In the genomic region with DNA sequence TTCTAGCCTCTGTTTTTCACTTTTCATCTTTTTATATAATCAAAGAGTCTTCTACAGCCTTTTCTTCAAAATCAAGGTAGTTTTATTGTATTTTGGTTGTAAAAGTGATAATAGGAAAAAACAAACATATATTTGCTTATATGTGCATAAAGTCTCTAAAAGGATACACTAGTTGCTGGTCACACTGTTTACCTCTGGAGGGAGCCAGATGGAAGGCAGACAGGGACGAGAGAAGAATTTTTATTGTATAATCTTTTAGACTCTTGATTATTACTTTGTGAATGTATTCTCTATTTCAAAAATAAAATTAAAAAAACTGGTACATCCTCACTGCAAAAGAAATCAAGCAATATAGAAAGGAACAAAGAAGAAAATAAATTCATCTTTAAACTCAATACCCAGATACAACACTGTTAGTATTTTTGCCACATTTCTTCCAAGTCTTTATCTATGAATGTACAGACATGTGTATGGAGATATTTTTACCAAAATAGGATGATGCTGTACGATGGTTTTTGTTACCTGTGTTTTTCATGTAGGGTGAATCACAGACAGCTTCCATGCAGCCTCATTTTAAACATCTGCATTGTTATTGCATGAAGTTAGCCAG, we compare ENCODE assay signal across 9 cellular contexts. TPM values are rescaled to one million over a fixed set of nuclear protein-coding genes. Genes with fewer than 3 reads are reported as not detected.
DNase-seq lines count a peak whose midpoint lies in the region; ATAC-seq, FAIRE-seq and TF ChIP-seq lines count a peak whose summit lies in the region.
"Had no signal": no experiment of that assay in that cellular context is flagged by ENCODE, and none has a peak within 500 bp of the region (broad histone marks: within the 10 kb centered on the region; RNA-seq: fewer than 3 reads in every experiment).

No MANE protein-coding gene starts in this region.

- H3K36me3 ChIP-seq in right atrium auricular region = no peaks in the 10 kb centered on the region
- no peaks in the 10 kb centered on the region for H3K36me3 ChIP-seq in suprapubic skin

- H3K4me2 ChIP-seq in A549 = no peak overlapping the region

- FAIRE-seq in A549 (lab: Jason Lieb, UNC) = no peak

- H3K27me3 Mint-ChIP-seq in activated naive CD8-positive, alpha-beta T cell treated with anti-CD3 and anti-CD28 coated beads for 36 hours = no peaks in the 10 kb centered on the region

- POLR2A ChIA-PET in A549 (lab: Yijun Ruan, JAX) = interaction anchor here (0.6 kb wide), 1 partner anchor 137 kb away, joined by 3 read pairs; no protein-coding TSS in a partner anchor

- H3K27ac Mint-ChIP-seq in activated naive CD8-positive, alpha-beta T cell treated with anti-CD3 and anti-CD28 coated beads for 36 hours = no peak overlapping the region

- H3K9me3 Mint-ChIP-seq in activated naive CD8-positive, alpha-beta T cell treated with anti-CD3 and anti-CD28 coated beads for 36 hours = no peaks in the 10 kb centered on the region

- CTCF ChIA-PET in A549 (lab: Yijun Ruan, JAX) = interaction anchor here (0.6 to 6.7 kb wide), 24 partner anchors 9 to 349 kb away, joined by 3 to 52 read pairs (median 4); a partner anchor contains a TSS

- TF ChIP-seq POLR2A in A549 (IDR thresholded peaks at IDR 0.05; ENCODE audit: low read length) (no peak), suprapubic skin (IDR thresholded peaks at IDR 0.05) (no peak)

- H3K4me3 ChIP-seq in A549 (no peak overlapping the region), right atrium auricular region (no peak overlapping the region), suprapubic skin (no peak overlapping the region)

- H3K27me3 ChIP-seq in right atrium auricular region (no peaks in the 10 kb centered on the region), suprapubic skin (no peaks in the 10 kb centered on the region)

- peak; percentile 31 to 42 for DNase-seq in A549 (ENCODE audit: low read depth in 1 of 2, low spot score in 1 of 2)
- peak; percentile 61 for DNase-seq in EH (ENCODE audit: low read depth)
- DNase-seq in NCI-H1694 treated with DMSO at 0.1 percent for 48 hours (lab: John Stamatoyannopoulos, UW) = peak; percentile 53
- peak; percentile 11 for DNase-seq in activated naive CD8-positive, alpha-beta T cell treated with anti-CD3 and anti-CD28 coated beads for 36 hours
- no peak for DNase-seq in right atrium auricular region (ENCODE audit: low spot score)
- DNase-seq in suprapubic skin (ENCODE audit: low spot score in 2 of 2) = no peak
- no peak for DNase-seq in HK-2 (ENCODE audit: unreplicated experiment)
- DNase-seq in NCI-H2107 treated with DMSO at 0.1 percent for 48 hours (lab: John Stamatoyannopoulos, UW; ENCODE audit: unreplicated experiment) = no peak

- peak; percentile 78; a peak in 4 of 6 replicates for ATAC-seq in A549

- H3K4me3 Mint-ChIP-seq in activated naive CD8-positive, alpha-beta T cell treated with anti-CD3 and anti-CD28 coated beads for 36 hours = no peak overlapping the region

- H3K4me1 ChIP-seq in A549 (no peaks in the 10 kb centered on the region), right atrium auricular region (no peaks in the 10 kb centered on the region), suprapubic skin (no peaks in the 10 kb centered on the region)

- H3K9me3 ChIP-seq in A549 (no peaks in the 10 kb centered on the region), right atrium auricular region (no peaks in the 10 kb centered on the region), suprapubic skin (no peaks in the 10 kb centered on the region)

- peak; percentile 81 for TF ChIP-seq CTCF in A549 (IDR thresholded peaks at IDR 0.05)
- TF ChIP-seq CTCF in right atrium auricular region (IDR thresholded peaks at IDR 0.05) = peak; percentile 26 to 72
- peak; percentile 25 to 61 for TF ChIP-seq CTCF in suprapubic skin (IDR thresholded peaks at IDR 0.05)

- no peak overlapping the region for H3K27ac ChIP-seq in A549
- H3K27ac ChIP-seq in right atrium auricular region = no peak overlapping the region
- H3K27ac ChIP-seq in suprapubic skin = no peak overlapping the region

- H3K36me3 Mint-ChIP-seq in activated naive CD8-positive, alpha-beta T cell treated with anti-CD3 and anti-CD28 coated beads for 36 hours = no peaks in the 10 kb centered on the region

- WGBS in A549 (ENCODE audit: missing lambda C conversion rate) = 4% methylated on average over 2 of the region's 2 CpGs
- 7% methylated on average over 2 of the region's 2 CpGs for WGBS in suprapubic skin

- TF ChIP-seq EP300 in A549 (IDR thresholded peaks at IDR 0.05) (no peak), suprapubic skin (IDR thresholded peaks at IDR 0.05) (no peak)

- peak; percentile 74 to 83 for TF ChIP-seq RAD21 in A549 (conservative IDR thresholded peaks at IDR 0.05 in 1 of 2, IDR thresholded peaks at IDR 0.05 in 1 of 2)

- no peaks in the 10 kb centered on the region for H3K4me1 Mint-ChIP-seq in activated naive CD8-positive, alpha-beta T cell treated with anti-CD3 and anti-CD28 coated beads for 36 hours

TF ChIP-seq in A549, 52 proteins besides CTCF, POLR2A, EP300 and RAD21 (continues in another document):
- TF ChIP-seq SMC3 (IDR thresholded peaks at IDR 0.05) (peak; percentile 61), POLR2AphosphoS2 (conservative IDR thresholded peaks at IDR 0.05; ENCODE audit: low read length) (no peak), NFE2L2 (conservative IDR thresholded peaks at IDR 0.05; ENCODE audit: low read length) (no peak), MAFK (IDR thresholded peaks at IDR 0.05; ENCODE audit: partially characterized antibody) (peak; percentile 65)
- TF ChIP-seq, protein P1, sequence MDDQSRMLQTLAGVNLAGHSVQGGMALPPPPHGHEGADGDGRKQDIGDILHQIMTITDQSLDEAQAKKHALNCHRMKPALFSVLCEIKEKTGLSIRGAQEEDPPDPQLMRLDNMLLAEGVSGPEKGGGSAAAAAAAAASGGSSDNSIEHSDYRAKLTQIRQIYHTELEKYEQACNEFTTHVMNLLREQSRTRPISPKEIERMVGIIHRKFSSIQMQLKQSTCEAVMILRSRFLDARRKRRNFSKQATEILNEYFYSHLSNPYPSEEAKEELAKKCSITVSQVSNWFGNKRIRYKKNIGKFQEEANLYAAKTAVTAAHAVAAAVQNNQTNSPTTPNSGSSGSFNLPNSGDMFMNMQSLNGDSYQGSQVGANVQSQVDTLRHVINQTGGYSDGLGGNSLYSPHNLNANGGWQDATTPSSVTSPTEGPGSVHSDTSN (IDR thresholded peaks at IDR 0.05) = no peak

RNA-seq across cellular contexts. Expression of a gene that starts 6.1 kb away (rescaled TPM):
- polyA plus RNA-seq in A549 (2011; rRNA removed) (0.13 and 0.15 TPM in 2 replicates), A549 (2017; fragmentation: RNase III; extraction: RNeasy Plus Mini Kit Qiagen cat#74134 plus additional on column Dnase treatment) (not detected in 3 replicates)
- polyA plus RNA-seq in A549 (2012; cell fraction: cytosol; rRNA removed) = 0.04 and 0.06 TPM in 2 replicates
- 0.42 and 0.44 TPM in 2 replicates for polyA plus RNA-seq in A549 (2012; cell fraction: nucleus; rRNA removed)
- polyA minus RNA-seq in A549 (2011; rRNA and poly(A)+ RNA removed) = not detected in 2 replicates
- not detected for total RNA-seq in activated naive CD8-positive, alpha-beta T cell treated with anti-CD3 and anti-CD28 coated beads for 36 hours
- total RNA-seq in right atrium auricular region (not detected), suprapubic skin (1 to 10 TPM in 1 of 4 donors, not detected in 3; 2.0 TPM)
- total RNA-seq: glomerular endothelial cell had no signal

RNA-seq across cellular contexts. Expression of a gene that starts 30.8 kb away (rescaled TPM):
- 2.9 and 3.7 TPM in 2 replicates for polyA plus RNA-seq in A549 (2011; rRNA removed)
- 0.91 and 1.2 TPM in 2 replicates for polyA plus RNA-seq in A549 (2012; cell fraction: cytosol; rRNA removed)
- polyA plus RNA-seq in A549 (2012; cell fraction: nucleus; rRNA removed) = 0.99 and 1.1 TPM in 2 replicates
- polyA plus RNA-seq in A549 (2017; fragmentation: RNase III; extraction: RNeasy Plus Mini Kit Qiagen cat#74134 plus additional on column Dnase treatment) = 1.9 to 2.1 TPM (median 1.9 TPM) in 3 replicates
- polyA minus RNA-seq in A549 (2011; rRNA and poly(A)+ RNA removed) = 7.8 and 13.9 TPM in 2 replicates
- 1 to 10 TPM; 2.4 to 2.9 TPM for total RNA-seq in activated naive CD8-positive, alpha-beta T cell treated with anti-CD3 and anti-CD28 coated beads for 36 hours
- 1 to 10 TPM; 2.3 to 4.6 TPM for total RNA-seq in right atrium auricular region
- total RNA-seq in suprapubic skin = 1 to 10 TPM; 1.2 to 3.5 (median 1.7) TPM

RNA-seq across cellular contexts. Expression of a gene that starts 33.9 kb away (rescaled TPM):
- 61.5 and 62.1 TPM in 2 replicates for polyA plus RNA-seq in A549 (2011; rRNA removed)
- 40.5 and 44.2 TPM in 2 replicates for polyA plus RNA-seq in A549 (2012; cell fraction: cytosol; rRNA removed)
- 16.8 and 19.3 TPM in 2 replicates for polyA plus RNA-seq in A549 (2012; cell fraction: nucleus; rRNA removed)
- polyA plus RNA-seq in A549 (2017; fragmentation: RNase III; extraction: RNeasy Plus Mini Kit Qiagen cat#74134 plus additional on column Dnase treatment) = 52.2 to 58.1 TPM (median 53.4 TPM) in 3 replicates
- 42.2 and 45.1 TPM in 2 replicates for polyA minus RNA-seq in A549 (2011; rRNA and poly(A)+ RNA removed)
- total RNA-seq in activated naive CD8-positive, alpha-beta T cell treated with anti-CD3 and anti-CD28 coated beads for 36 hours = 10 to 100 TPM; 65.9 to 66.3 TPM
- total RNA-seq in right atrium auricular region = 10 to 100 TPM in 1 of 2 donors, 1 to 10 TPM in 1; 8.7 to 11.1 TPM
- 10 to 100 TPM; 13.6 to 21.3 (median 17.6) TPM for total RNA-seq in suprapubic skin

RNA-seq across cellular contexts. Expression of a gene that starts 33.9 kb away (rescaled TPM):
- 60.4 and 80.7 TPM in 2 replicates for polyA plus RNA-seq in A549 (2011; rRNA removed)
- 18.6 and 29.1 TPM in 2 replicates for polyA plus RNA-seq in A549 (2012; cell fraction: cytosol; rRNA removed)
- 4.0 and 8.0 TPM in 2 replicates for polyA plus RNA-seq in A549 (2012; cell fraction: nucleus; rRNA removed)
- polyA plus RNA-seq in A549 (2017; fragmentation: RNase III; extraction: RNeasy Plus Mini Kit Qiagen cat#74134 plus additional on column Dnase treatment) = 68.2 to 69.0 TPM (median 68.9 TPM) in 3 replicates
- polyA minus RNA-seq in A549 (2011; rRNA and poly(A)+ RNA removed) = 6.4 and 9.8 TPM in 2 replicates
- total RNA-seq in activated naive CD8-positive, alpha-beta T cell treated with anti-CD3 and anti-CD28 coated beads for 36 hours = 10 to 100 TPM; 35.1 to 41.8 TPM
- total RNA-seq in right atrium auricular region = 10 to 100 TPM; 31.7 to 42.6 TPM
- total RNA-seq in suprapubic skin = 10 to 100 TPM; 18.8 to 21.9 (median 20.4) TPM

RNA-seq across cellular contexts. Expression of a gene that starts 40.0 kb away (rescaled TPM):
- polyA plus RNA-seq in A549 (2011; rRNA removed) (0.06 and 0.07 TPM in 2 replicates), A549 (2017; fragmentation: RNase III; extraction: RNeasy Plus Mini Kit Qiagen cat#74134 plus additional on column Dnase treatment) (0.04 to 0.05 TPM in 2 of 3 replicates, not detected in the other)
- 0.04 and 0.05 TPM in 2 replicates for polyA plus RNA-seq in A549 (2012; cell fraction: cytosol; rRNA removed)
- polyA plus RNA-seq in A549 (2012; cell fraction: nucleus; rRNA removed) = 0.05 and 0.11 TPM in 2 replicates
- 0.21 TPM in 1 of 2 replicates, not detected in the other for polyA minus RNA-seq in A549 (2011; rRNA and poly(A)+ RNA removed)
- 10 to 100 TPM; 11.7 to 12.2 TPM for total RNA-seq in activated naive CD8-positive, alpha-beta T cell treated with anti-CD3 and anti-CD28 coated beads for 36 hours
- total RNA-seq in right atrium auricular region (1 to 10 TPM in 1 of 2 donors, under 1 TPM in 1; 0.48 to 3.8 TPM), suprapubic skin (10 to 100 TPM in 3 of 4 donors, 1 to 10 TPM in 1; 8.3 to 37.3 (median 30.8) TPM)
- total RNA-seq: glomerular endothelial cell had no signal

Comparison
In these comparisons a context has a peak if more than half of its experiments do, and no peak if none do; other contexts are left out.
1. DNase-seq: peak in A549 (2 of 2), EH (single experiment), NCI-H1694 treated with DMSO at 0.1 percent for 48 hours (single experiment) and activated naive CD8-positive, alpha-beta T cell treated with anti-CD3 and anti-CD28 coated beads for 36 hours (single experiment); none in right atrium auricular region (single experiment), suprapubic skin (0 of 2), HK-2 (single experiment) and NCI-H2107 treated with DMSO at 0.1 percent for 48 hours (single experiment).
2. Peak in every context shown above with its lines, with median percentiles within 50 percentile points of each other: CTCF ChIP-seq.